8 cellular contexts compared by ENCODE assay signal in genomic region chr12:4506870-4507269, GRCh38. TPM values are rescaled to one million over a fixed set of nuclear protein-coding genes. Genes with fewer than 3 reads are reported as not detected.
DNase-seq lines count a peak whose midpoint lies in the region; ATAC-seq and TF ChIP-seq lines count a peak whose summit lies in the region.

No MANE protein-coding gene starts in this region.

- H3F3A ChIP-seq in GM23338 (replicated peaks; ENCODE audit: low read depth): no peaks in the 10 kb centered on the region

- H3K4me2 ChIP-seq in GM23338: no peak overlapping the region

- H3K79me2 ChIP-seq in GM23338 (replicated peaks; ENCODE audit: insufficient read depth): 0 out of 2 replicates have a peak, but pooled peaks cover 2% of the 10 kb centered on the region

- H3K4me1 Mint-ChIP-seq in activated naive CD8-positive, alpha-beta T cell (ENCODE audit: low read depth): peaks cover 25% of the 10 kb centered on the region
- peaks cover 9% of the 10 kb centered on the region; the same call in 2 of the 3 replicates for H3K4me1 Mint-ChIP-seq in GM23338

- no peaks in the 10 kb centered on the region for H3K36me3 ChIP-seq in GM23338 (ENCODE audit: insufficient read depth)

- TF ChIP-seq CTCF in AG04449 (IDR thresholded peaks at IDR 0.05; ENCODE audit: insufficient read depth, low read length, missing control alignments) (no peak), GM23338 (conservative IDR thresholded peaks at IDR 0.05; ENCODE audit: low read depth in 2 of 2) (no peak), lower leg skin (IDR thresholded peaks at IDR 0.05) (no peak)

- intact Hi-C loops in lower leg skin (cut with DNase I; ENCODE audit: low total_unique reads): no loop called here

- POLR2A ChIA-PET in AG04449 (lab: Yijun Ruan, JAX): no interaction called here

- TF ChIP-seq POLR2A in lower leg skin (IDR thresholded peaks at IDR 0.05): no peak

- no peak overlapping the region for H2AFZ ChIP-seq in GM23338

- H3K27ac Mint-ChIP-seq in activated naive CD8-positive, alpha-beta T cell: peak overlapping the region; percentile 83
- no peak overlapping the region for H3K27ac Mint-ChIP-seq in GM23338

- H3K4me3 ChIP-seq in AG04449 (ENCODE audit: low read depth, low read length): no peak overlapping the region
- no peak overlapping the region for H3K4me3 ChIP-seq in GM23338
- no peak overlapping the region for H3K4me3 ChIP-seq in lower leg skin (ENCODE audit: low read depth, poor library complexity, severe bottlenecking)

- peaks cover 12% of the 10 kb centered on the region for H3K36me3 Mint-ChIP-seq in activated naive CD8-positive, alpha-beta T cell
- H3K36me3 Mint-ChIP-seq in GM23338 (ENCODE audit: low read depth): peaks cover 13% of the 10 kb centered on the region

- 0 out of 2 replicates have a peak, but pooled peaks cover 5% of the 10 kb centered on the region for H3K4me1 ChIP-seq in GM23338 (ENCODE audit: insufficient read depth)

- no peak overlapping the region for H3K27ac ChIP-seq in GM23338 (ENCODE audit: low read depth)

- WGBS in lower leg skin, 2 donors: 88% methylated on average over 5 of the region's 5 CpGs

- no peaks in the 10 kb centered on the region for H4K20me1 ChIP-seq in GM23338 (replicated peaks; ENCODE audit: insufficient read depth)

- ATAC-seq in GM18907 (IDR thresholded peaks at IDR 0.05; ENCODE audit: unreplicated experiment) (peak; percentile 69), HG03103 (IDR thresholded peaks at IDR 0.05; ENCODE audit: low read depth, unreplicated experiment) (peak; percentile 93), GM23338 (no peak)

- H3K27me3 ChIP-seq in GM23338 (ENCODE audit: insufficient read depth): no peaks in the 10 kb centered on the region

- peak overlapping the region; percentile 65 for H3K4me3 Mint-ChIP-seq in activated naive CD8-positive, alpha-beta T cell
- no peak overlapping the region for H3K4me3 Mint-ChIP-seq in GM23338

- CTCF ChIA-PET in AG04449 (lab: Yijun Ruan, JAX): interaction anchor here (1.8 kb wide), 1 partner anchor 85 kb away, joined by 4 read pairs; no protein-coding TSS in a partner anchor

- no peaks in the 10 kb centered on the region for H3K9me2 ChIP-seq in GM23338 (ENCODE audit: insufficient read depth)

- no peaks in the 10 kb centered on the region for H3K27me3 Mint-ChIP-seq in activated naive CD8-positive, alpha-beta T cell
- H3K27me3 Mint-ChIP-seq in GM23338 (ENCODE audit: insufficient read depth, low read depth, poor library complexity): no peaks in the 10 kb centered on the region

- H3K9me3 Mint-ChIP-seq in activated naive CD8-positive, alpha-beta T cell (ENCODE audit: low read depth): no peaks in the 10 kb centered on the region
- H3K9me3 Mint-ChIP-seq in GM23338: peaks cover under 1% of the 10 kb centered on the region; the same call in 1 of the 3 replicates

- DNase-seq in AG04449 (ENCODE audit: low read depth, low spot score): peak; percentile 63
- DNase-seq in COR-L47 (lab: John Stamatoyannopoulos, UW): no peak
- no peak for DNase-seq in GM23338 (ENCODE audit: low spot score)
- no peak for DNase-seq in NCI-H510A treated with DMSO at 0.1 percent for 48 hours (lab: John Stamatoyannopoulos, UW)
- DNase-seq in lower leg skin (ENCODE audit: low spot score in 2 of 2): no peak

TF ChIP-seq in GM23338, 12 proteins besides CTCF, POLR2A, EP300 and RAD21:
- TF ChIP-seq NANOG (IDR thresholded peaks at IDR 0.05; ENCODE audit: borderline replicate concordance) (no peak), POLR2AphosphoS5 (IDR thresholded peaks at IDR 0.05; ENCODE audit: low read depth) (no peak), JUNB (IDR thresholded peaks at IDR 0.05; ENCODE audit: unreplicated experiment) (no peak), ZNF331 (CRISPR knock-in tag; IDR thresholded peaks at IDR 0.05; ENCODE audit: low read depth) (no peak), ZNF462 (CRISPR knock-in tag; IDR thresholded peaks at IDR 0.05) (no peak), EZH2 (IDR thresholded peaks at IDR 0.05; ENCODE audit: low read depth, unreplicated experiment) (no peak)
- TF ChIP-seq, protein P1, sequence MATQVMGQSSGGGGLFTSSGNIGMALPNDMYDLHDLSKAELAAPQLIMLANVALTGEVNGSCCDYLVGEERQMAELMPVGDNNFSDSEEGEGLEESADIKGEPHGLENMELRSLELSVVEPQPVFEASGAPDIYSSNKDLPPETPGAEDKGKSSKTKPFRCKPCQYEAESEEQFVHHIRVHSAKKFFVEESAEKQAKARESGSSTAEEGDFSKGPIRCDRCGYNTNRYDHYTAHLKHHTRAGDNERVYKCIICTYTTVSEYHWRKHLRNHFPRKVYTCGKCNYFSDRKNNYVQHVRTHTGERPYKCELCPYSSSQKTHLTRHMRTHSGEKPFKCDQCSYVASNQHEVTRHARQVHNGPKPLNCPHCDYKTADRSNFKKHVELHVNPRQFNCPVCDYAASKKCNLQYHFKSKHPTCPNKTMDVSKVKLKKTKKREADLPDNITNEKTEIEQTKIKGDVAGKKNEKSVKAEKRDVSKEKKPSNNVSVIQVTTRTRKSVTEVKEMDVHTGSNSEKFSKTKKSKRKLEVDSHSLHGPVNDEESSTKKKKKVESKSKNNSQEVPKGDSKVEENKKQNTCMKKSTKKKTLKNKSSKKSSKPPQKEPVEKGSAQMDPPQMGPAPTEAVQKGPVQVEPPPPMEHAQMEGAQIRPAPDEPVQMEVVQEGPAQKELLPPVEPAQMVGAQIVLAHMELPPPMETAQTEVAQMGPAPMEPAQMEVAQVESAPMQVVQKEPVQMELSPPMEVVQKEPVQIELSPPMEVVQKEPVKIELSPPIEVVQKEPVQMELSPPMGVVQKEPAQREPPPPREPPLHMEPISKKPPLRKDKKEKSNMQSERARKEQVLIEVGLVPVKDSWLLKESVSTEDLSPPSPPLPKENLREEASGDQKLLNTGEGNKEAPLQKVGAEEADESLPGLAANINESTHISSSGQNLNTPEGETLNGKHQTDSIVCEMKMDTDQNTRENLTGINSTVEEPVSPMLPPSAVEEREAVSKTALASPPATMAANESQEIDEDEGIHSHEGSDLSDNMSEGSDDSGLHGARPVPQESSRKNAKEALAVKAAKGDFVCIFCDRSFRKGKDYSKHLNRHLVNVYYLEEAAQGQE (IDR thresholded peaks at IDR 0.05; ENCODE audit: unreplicated experiment): no peak

RNA-seq across cellular contexts. Expression of gene RAD51AP1, which starts 31.8 kb away (rescaled TPM):
- 75.2 and 84.5 TPM in 2 replicates for total RNA-seq in GM23338 (2014; rRNA removed; shearing (Covaris generic))
- 112 and 119 TPM in 2 replicates for polyA plus RNA-seq in GM23338 (2016; fragmentation: Nextera tagmentation; extraction: Ambion mirVana)
- 1 to 10 TPM in 2 of 4 donors, under 1 TPM in 2; 0.61 to 2.7 (median 1.5) TPM for total RNA-seq in lower leg skin

RNA-seq across cellular contexts. Expression of gene DYRK4, which starts 55.1 kb away (rescaled TPM):
- total RNA-seq in GM23338 (2014; rRNA removed; shearing (Covaris generic)): 11.3 and 15.0 TPM in 2 replicates
- 16.9 and 17.3 TPM in 2 replicates for polyA plus RNA-seq in GM23338 (2016; fragmentation: Nextera tagmentation; extraction: Ambion mirVana)
- 10 to 100 TPM; 15.5 to 30.5 (median 22.1) TPM for total RNA-seq in lower leg skin

Comparison
In these comparisons a context has a peak if more than half of its experiments do, and no peak if none do; other contexts are left out.
1. RNA of gene RAD51AP1, which starts 31.8 kb away (total RNA-seq): 75.2 to 84.5 TPM in GM23338; 0.61 to 2.7 TPM in lower leg skin; every median in the first group is over 10 times any median in the second.